ENCODE assay signal across 8 cellular contexts in genomic region chr5:131747180-131748105, GRCh38. TPM values are rescaled to one million over a fixed set of nuclear protein-coding genes. Genes with fewer than 3 reads are reported as not detected.
DNase-seq lines count a peak whose midpoint lies in the region; ATAC-seq, FAIRE-seq and TF ChIP-seq lines count a peak whose summit lies in the region.

No MANE protein-coding gene starts in this region.

- no peaks in the 10 kb centered on the region for H3K9me3 Mint-ChIP-seq in CD4-positive, alpha-beta memory T cell
- no peaks in the 10 kb centered on the region for H3K9me3 Mint-ChIP-seq in central memory CD8-positive, alpha-beta T cell

- CTCF ChIA-PET in CD4-positive, alpha-beta memory T cell (lab: Charles Lee; ENCODE audit: partially characterized antibody), result no interaction called here
- CTCF ChIA-PET in HepG2 (lab: Yijun Ruan, JAX; ENCODE audit: low intra/inter-chr PET ratio, low total read pairs), result no interaction called here

- H3K4me1 Mint-ChIP-seq in CD4-positive, alpha-beta memory T cell, result peaks cover 25 to 36% (median 31%) of the 10 kb centered on the region in 4 donors
- H3K4me1 Mint-ChIP-seq in central memory CD8-positive, alpha-beta T cell, result peaks cover 29% of the 10 kb centered on the region

- TF ChIP-seq POLR2A in HepG2 (IDR thresholded peaks at IDR 0.05; ENCODE audit: insufficient read depth in 1 of 2, low read depth in 2 of 2, low read length in 2 of 2), result no peak

- peaks cover 19 to 25% of the 10 kb centered on the region in 2 donors for H3K36me3 Mint-ChIP-seq in CD4-positive, alpha-beta memory T cell
- peaks cover 10% of the 10 kb centered on the region for H3K36me3 Mint-ChIP-seq in central memory CD8-positive, alpha-beta T cell (ENCODE audit: insufficient read depth)

- H3K27ac ChIP-seq in CD4-positive, alpha-beta memory T cell (ENCODE audit: low read depth, low read length), result no peak overlapping the region
- H3K27ac ChIP-seq in HepG2 (ENCODE audit: extremely low read length, insufficient read depth, low read length), result no peak overlapping the region

- no peak overlapping the region for H3K4me3 ChIP-seq in CD4-positive, alpha-beta memory T cell (ENCODE audit: low read length in 2 of 2)
- no peak overlapping the region for H3K4me3 ChIP-seq in HepG2 (replicated peaks in 1 of 3; ENCODE audit: insufficient read depth in 1 of 3, low read depth in 2 of 3, low read length in 3 of 3)

- peaks cover 69% of the 10 kb centered on the region for H3K79me2 ChIP-seq in HepG2 (ENCODE audit: insufficient read depth, low read length)

- H3K4me1 ChIP-seq in CD4-positive, alpha-beta memory T cell (ENCODE audit: insufficient read depth, low read length), result peaks cover 20% of the 10 kb centered on the region
- H3K4me1 ChIP-seq in HepG2 (ENCODE audit: insufficient read depth, low read length), result peaks cover 21% of the 10 kb centered on the region

- no peaks in the 10 kb centered on the region for H3K27me3 ChIP-seq in CD4-positive, alpha-beta memory T cell (ENCODE audit: insufficient read depth, low read length)
- H3K27me3 ChIP-seq in HepG2 (ENCODE audit: control insufficient read depth in 1 of 2, insufficient read depth in 2 of 2, low read length in 2 of 2), result no peaks in the 10 kb centered on the region

- intact Hi-C loops in CD4-positive, alpha-beta memory T cell (cut with micrococcal nuclease), result loop anchor here (5.0 kb wide), 1 partner anchor 50 kb away; the partner anchor contains the start of gene FNIP1
- intact Hi-C loops in HepG2 (cut with micrococcal nuclease; ENCODE audit: unreplicated experiment), result no loop called here

- H3K36me3 ChIP-seq in CD4-positive, alpha-beta memory T cell (ENCODE audit: insufficient read depth, low read length), result peaks cover 4% of the 10 kb centered on the region
- H3K36me3 ChIP-seq in HepG2 (replicated peaks in 1 of 2; ENCODE audit: control insufficient read depth in 1 of 2, insufficient read depth in 2 of 2, low read length in 2 of 2), result peaks cover 6 to 13% of the 10 kb centered on the region in 2 experiments; a peak in 3 of 5 replicates

- TF ChIP-seq CTCF in HepG2 (CRISPR knock-in tag; IDR thresholded peaks at IDR 0.05), result no peak

- H3K4me2 ChIP-seq in HepG2 (ENCODE audit: low read depth, low read length), result no peak overlapping the region

- 96% methylated on average over 6 of the region's 6 CpGs for WGBS in HepG2 (ENCODE audit: low lambda C conversion rate)

- POLR2A ChIA-PET in CD4-positive, alpha-beta memory T cell (lab: Charles Lee; ENCODE audit: partially characterized antibody), result interaction anchor here (0.7 to 1.3 kb wide), 3 partner anchors 49 to 111 kb away, joined by 3 read pairs; partner anchors contain the start of gene FNIP1
- POLR2A ChIA-PET in HepG2 (lab: Yijun Ruan, JAX), result no interaction called here

- H2AFZ ChIP-seq in HepG2 (ENCODE audit: low read length), result no peak overlapping the region

- peak overlapping the region; percentile 25 to 90 (median 76) for H3K27ac Mint-ChIP-seq in CD4-positive, alpha-beta memory T cell
- H3K27ac Mint-ChIP-seq in central memory CD8-positive, alpha-beta T cell (ENCODE audit: low read depth), result peak overlapping the region; percentile 9

- FAIRE-seq in HepG2 (lab: Jason Lieb, UNC), result no peak

- in situ Hi-C loops in HepG2 (cut with HindIII; ENCODE audit: extremely low pct_ligation_motif_present, low pct_unique_long_range_greater_than_20kb), result no loop called here

- peak; percentile 73 for ATAC-seq in GM21423 (IDR thresholded peaks at IDR 0.05; ENCODE audit: unreplicated experiment)
- ATAC-seq in central memory CD8-positive, alpha-beta T cell (replicated peaks; ENCODE audit: extremely low read depth, poor library complexity, severe bottlenecking), result peak; percentile 65
- no peak for ATAC-seq in HepG2

- H3K9ac ChIP-seq in HepG2 (ENCODE audit: insufficient read depth, low read depth, low read length), result no peak overlapping the region

- BruUV-seq in HepG2 (replicated peaks; lab: Mats Ljungman, UMichigan), result no TSS peak

- peaks cover 21% of the 10 kb centered on the region for H4K20me1 ChIP-seq in HepG2 (ENCODE audit: insufficient read depth, low read length)

- peak in 4 of 5 donors; percentile 8 to 22 (median 10) for DNase-seq in CD4-positive, alpha-beta memory T cell
- peak; percentile 5 for DNase-seq in KG1 (lab: John Stamatoyannopoulos, UW)
- no peak for DNase-seq in central memory CD8-positive, alpha-beta T cell (ENCODE audit: low spot score in 2 of 2)
- no peak for DNase-seq in HepG2 (ENCODE audit: low spot score)
- no peak for DNase-seq in iPS-NIHi11 (ENCODE audit: low spot score)
- DNase-seq in kidney glomerular epithelial cell (lab: John Stamatoyannopoulos, UW), result no peak
- no peak for DNase-seq in NCI-H774 (lab: John Stamatoyannopoulos, UW)

- peak overlapping the region in 7 of 8 donors; percentile 3 to 75 (median 41) for H3K4me3 Mint-ChIP-seq in CD4-positive, alpha-beta memory T cell
- H3K4me3 Mint-ChIP-seq in central memory CD8-positive, alpha-beta T cell, result peak overlapping the region; percentile 3

- no peak for TF ChIP-seq EP300 in HepG2 (IDR thresholded peaks at IDR 0.05; ENCODE audit: low read depth in 2 of 2, low read length in 2 of 2)
- TF ChIP-seq EP300 in HepG2 (CRISPR knock-in tag; IDR thresholded peaks at IDR 0.05; ENCODE audit: borderline replicate concordance), result no peak

- TF ChIP-seq RAD21 in HepG2 (CRISPR knock-in tag; IDR thresholded peaks at IDR 0.05), result no peak

- H3K27me3 Mint-ChIP-seq in CD4-positive, alpha-beta memory T cell, result no peaks in the 10 kb centered on the region
- H3K27me3 Mint-ChIP-seq in central memory CD8-positive, alpha-beta T cell, result no peaks in the 10 kb centered on the region

- no peaks in the 10 kb centered on the region for H3K9me3 ChIP-seq in CD4-positive, alpha-beta memory T cell (ENCODE audit: control insufficient read depth in 1 of 2, low read length in 2 of 2)
- H3K9me3 ChIP-seq in HepG2 (ENCODE audit: low read length), result no peaks in the 10 kb centered on the region

TF ChIP-seq in HepG2, 621 proteins besides CTCF, POLR2A, EP300 and RAD21 (continues in another document):
- TF ChIP-seq NFKBIZ (CRISPR knock-in tag; IDR thresholded peaks at IDR 0.05) (no peak), ZMAT5 (CRISPR knock-in tag; IDR thresholded peaks at IDR 0.05; ENCODE audit: borderline replicate concordance, low read depth) (no peak), ARHGAP35 (CRISPR knock-in tag; IDR thresholded peaks at IDR 0.05; ENCODE audit: borderline replicate concordance) (no peak), HBP1 (CRISPR knock-in tag; IDR thresholded peaks at IDR 0.05; ENCODE audit: low read depth) (no peak), TAF1 (CRISPR knock-in tag; IDR thresholded peaks at IDR 0.05) (no peak), ZNF468 (CRISPR knock-in tag; IDR thresholded peaks at IDR 0.05) (no peak), ZNF225 (CRISPR knock-in tag; IDR thresholded peaks at IDR 0.05) (no peak)

RNA-seq across cellular contexts. Expression of gene FNIP1, which starts 49.4 kb away (rescaled TPM):
- 10 to 100 TPM; 34.9 to 35.9 TPM for total RNA-seq in CD4-positive, alpha-beta memory T cell
- 10 to 100 TPM in 1 of 2 donors, 1 to 10 TPM in 1; 8.2 to 11.6 TPM for polyA plus RNA-seq in CD4-positive, alpha-beta memory T cell
- 29.3 and 39.7 TPM in 2 replicates for total RNA-seq in HepG2 (2016; rRNA removed; fragmentation: Illumina TruSeq; extraction: Trizol)
- total RNA-seq in HepG2 (2016; cell fraction: cytosol; rRNA removed; fragmentation: Illumina TruSeq; extraction: Trizol; ENCODE audit: low read depth), result 10.9 and 11.5 TPM in 2 replicates
- total RNA-seq in HepG2 (2016; cell fraction: insoluble cytoplasmic fraction; rRNA removed; fragmentation: Illumina TruSeq; extraction: Trizol), result 26.2 and 39.3 TPM in 2 replicates
- 18.6 and 20.6 TPM in 2 replicates for total RNA-seq in HepG2 (2016; cell fraction: membrane; rRNA removed; fragmentation: Illumina TruSeq; extraction: Trizol)
- total RNA-seq in HepG2 (2016; cell fraction: nucleus; rRNA removed; fragmentation: Illumina TruSeq; extraction: Trizol), result 50.1 and 54.5 TPM in 2 replicates
- 8.7 and 10.9 TPM in 2 replicates for polyA plus RNA-seq in HepG2 (2011; rRNA removed)
- polyA plus RNA-seq in HepG2 (2011; cell fraction: cytosol; rRNA removed), result 4.9 and 5.9 TPM in 2 replicates
- polyA plus RNA-seq in HepG2 (2011; cell fraction: nucleus; rRNA removed), result 12.5 and 14.4 TPM in 2 replicates
- 8.0 and 10.1 TPM in 2 replicates for polyA plus RNA-seq in HepG2 (2012)
- polyA plus RNA-seq in HepG2 (2016; cell fraction: cytosol; fragmentation: Illumina TruSeq; extraction: Trizol; ENCODE audit: low read depth), result 5.3 and 6.4 TPM in 2 replicates
- polyA plus RNA-seq in HepG2 (2016; cell fraction: insoluble cytoplasmic fraction; fragmentation: Illumina TruSeq; extraction: Trizol; ENCODE audit: low read depth), result 9.4 and 11.6 TPM in 2 replicates
- polyA plus RNA-seq in HepG2 (2016; cell fraction: membrane; fragmentation: Illumina TruSeq; extraction: Trizol; ENCODE audit: low read depth), result 6.8 and 7.6 TPM in 2 replicates
- polyA plus RNA-seq in HepG2 (2016; cell fraction: nucleus; fragmentation: Illumina TruSeq; extraction: Trizol; ENCODE audit: insufficient read depth, low read depth), result 22.9 and 24.1 TPM in 2 replicates
- 24.3 and 34.9 TPM in 2 replicates for polyA minus RNA-seq in HepG2 (2011; rRNA and poly(A)+ RNA removed; ENCODE audit: low replicate concordance)
- 17.7 and 18.6 TPM in 2 replicates for polyA minus RNA-seq in HepG2 (2011; cell fraction: cytosol; rRNA and poly(A)+ RNA removed)
- polyA minus RNA-seq in HepG2 (2011; cell fraction: nucleus; rRNA and poly(A)+ RNA removed), result 90.8 and 104 TPM in 2 replicates

Comparison
In these comparisons a context has a peak if more than half of its experiments do, and no peak if none do; other contexts are left out.
1. DNase-seq: peak in CD4-positive, alpha-beta memory T cell (4 of 5) and KG1 (single experiment); none in central memory CD8-positive, alpha-beta T cell (0 of 2), HepG2 (single experiment), iPS-NIHi11 (single experiment), kidney glomerular epithelial cell (single experiment) and NCI-H774 (single experiment).